ENCODE assay signal across 8 cellular contexts in genomic region chr13:113296842-113297369, GRCh38. TPM values are rescaled to one million over a fixed set of nuclear protein-coding genes. Genes with fewer than 3 reads are reported as not detected.
DNase-seq lines count a peak whose midpoint lies in the region; ATAC-seq and TF ChIP-seq lines count a peak whose summit lies in the region.

A gene with protein sequence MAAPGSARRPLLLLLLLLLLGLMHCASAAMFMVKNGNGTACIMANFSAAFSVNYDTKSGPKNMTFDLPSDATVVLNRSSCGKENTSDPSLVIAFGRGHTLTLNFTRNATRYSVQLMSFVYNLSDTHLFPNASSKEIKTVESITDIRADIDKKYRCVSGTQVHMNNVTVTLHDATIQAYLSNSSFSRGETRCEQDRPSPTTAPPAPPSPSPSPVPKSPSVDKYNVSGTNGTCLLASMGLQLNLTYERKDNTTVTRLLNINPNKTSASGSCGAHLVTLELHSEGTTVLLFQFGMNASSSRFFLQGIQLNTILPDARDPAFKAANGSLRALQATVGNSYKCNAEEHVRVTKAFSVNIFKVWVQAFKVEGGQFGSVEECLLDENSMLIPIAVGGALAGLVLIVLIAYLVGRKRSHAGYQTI (plus strand): TSS chr13:113297239. CDS start chr13:113297435, 196 bp downstream.

- H3K79me2 ChIP-seq in PC-3 (ENCODE audit: low read length): peaks cover 44% of the 10 kb centered on the region

- peak within 1 kb of the TSS; percentile 89 for H3K4me3 ChIP-seq in Jurkat, Clone E6-1 (ENCODE audit: low read length)
- H3K4me3 ChIP-seq in PC-3 (ENCODE audit: low read length) (peak within 1 kb of the TSS; percentile 95), mucosa of descending colon (peak within 1 kb of the TSS; percentile 66)

- peak; percentile 69 for ATAC-seq in GM21619 (IDR thresholded peaks at IDR 0.05; ENCODE audit: unreplicated experiment)
- ATAC-seq in PC-3: peak; percentile 70
- ATAC-seq in mucosa of descending colon: peak; percentile 96

- peak within 1 kb of the TSS; percentile 98 for H2AFZ ChIP-seq in PC-3 (ENCODE audit: low read length)

- intact Hi-C loops in PC-3 (cut with micrococcal nuclease) (no loop called here), mucosa of descending colon (cut with DNase I, micrococcal nuclease) (no loop called here)

- H3K27ac ChIP-seq in PC-3 (ENCODE audit: low read length) (peak within 1 kb of the TSS; percentile 45), epithelial cell of prostate (peak within 1 kb of the TSS; percentile 83)

- no peaks in the 10 kb centered on the region for H3K9me3 ChIP-seq in PC-3 (ENCODE audit: low read length)
- no peaks in the 10 kb centered on the region for H3K9me3 ChIP-seq in mucosa of descending colon

- CTCF ChIA-PET in PC-3 (lab: Charles Lee): no interaction called here

- no peaks in the 10 kb centered on the region for H3K9me2 ChIP-seq in PC-3 (replicated peaks; ENCODE audit: low read length)

- no peaks in the 10 kb centered on the region for H3K27me3 ChIP-seq in PC-3 (ENCODE audit: low read length)

- POLR2A ChIA-PET in PC-3 (lab: Charles Lee; ENCODE audit: unreplicated experiment): no interaction called here

- H4K20me1 ChIP-seq in PC-3 (ENCODE audit: low read length): peaks cover 7% of the 10 kb centered on the region; the same call in 1 of the 2 replicates

- H3K4me1 ChIP-seq in PC-3 (ENCODE audit: insufficient read depth, low read length) (peaks cover 9% of the 10 kb centered on the region), mucosa of descending colon (ENCODE audit: low read depth) (peaks cover 10% of the 10 kb centered on the region)

- peak; percentile 95 for DNase-seq in DMS153 (lab: John Stamatoyannopoulos, UW)
- peak; percentile 95 for DNase-seq in Jurkat, Clone E6-1 (ENCODE audit: low read depth, low spot score)
- DNase-seq in PC-3: peak; percentile 92
- DNase-seq in activated T-cell treated with anti-CD3 and anti-CD28 coated beads for 48 hours (ENCODE audit: low read depth): peak; percentile 100
- DNase-seq in epithelial cell of prostate (ENCODE audit: low read depth, low spot score): peak; percentile 81
- DNase-seq in mucosa of descending colon: peak; percentile 98 to 100 (median 99)
- peak; percentile 98 for DNase-seq in stimulated activated CD8-positive, alpha-beta memory T cell treated with anti-CD3 and anti-CD28 coated beads, Interleukin-4, amount 100 ng/mL, for 1 hour (ENCODE audit: low read depth in 2 of 2, low spot score in 1 of 2)

- no peaks in the 10 kb centered on the region for H3K36me3 ChIP-seq in PC-3 (ENCODE audit: low read depth, low read length)
- H3K36me3 ChIP-seq in mucosa of descending colon (ENCODE audit: low read depth): no peaks in the 10 kb centered on the region

- no peak for TF ChIP-seq CTCF in PC-3 (conservative IDR thresholded peaks at IDR 0.05; ENCODE audit: low read depth, low read length)
- TF ChIP-seq CTCF in mucosa of descending colon (IDR thresholded peaks at IDR 0.05): no peak

- H3F3A ChIP-seq in PC-3 (ENCODE audit: low read length, unreplicated experiment): no peaks in the 10 kb centered on the region

- no TSS peak for BruUV-seq in PC-3 (replicated peaks; lab: Mats Ljungman, UMichigan)

- H3K4me2 ChIP-seq in PC-3 (ENCODE audit: low read length): peak within 1 kb of the TSS; percentile 97

- peak within 1 kb of the TSS; percentile 89 for H3K9ac ChIP-seq in PC-3 (ENCODE audit: low read length)

RNA-seq across cellular contexts. Expression of the gene that starts here (rescaled TPM):
- 78.4 TPM for polyA plus RNA-seq in Jurkat, Clone E6-1 (2012; ENCODE audit: insufficient read depth, insufficient read length)
- total RNA-seq in PC-3 (2014; rRNA removed): 110 and 111 TPM in 2 replicates
- 100 to 1,000 TPM; 182 to 207 (median 205) TPM for total RNA-seq in mucosa of descending colon

Comparison
In these comparisons a context has a peak if more than half of its experiments do, and no peak if none do; other contexts are left out.
1. Peak in every context shown above with its lines: DNase-seq, ATAC-seq, H3K4me3 ChIP-seq and H3K27ac ChIP-seq.